10 cellular contexts compared by ENCODE assay signal in genomic region chrX:151631822-151632221, GRCh38.
"Had no signal": no experiment of that assay in that cellular context is flagged by ENCODE, and none has a peak within 500 bp of the region (broad histone marks: within the 10 kb centered on the region; RNA-seq: fewer than 3 reads in every experiment).

No MANE protein-coding gene starts in this region.

- H3K27ac ChIP-seq: GM23248 had no signal

- ATAC-seq: GM23338, HCT116 had no signal

- H3K4me1 ChIP-seq: HAP-1 had no signal

- FAIRE-seq: H1, H54 had no signal

- H3K36me3 ChIP-seq: HAP-1 had no signal

- H2AFZ ChIP-seq: GM23248, GM23338 had no signal

- H3K9ac ChIP-seq: GM23248 had no signal

- H3K4me3 ChIP-seq: GM23248, GM23338, HAP-1 had no signal

- H3K4me2 ChIP-seq: GM23338 had no signal

- DNase-seq: GM23248, GOT3, H7, H9, HFFc6 had no signal

- H3K9me3 ChIP-seq: HAP-1 had no signal
